Comparison of ENCODE assay signal across 13 cellular contexts in genomic region chr9:34254966-34255825, GRCh38.
DNase-seq lines count a peak whose midpoint lies in the region; ATAC-seq and TF ChIP-seq lines count a peak whose summit lies in the region.
"Had no signal": no experiment of that assay in that cellular context is flagged by ENCODE, and none has a peak within 500 bp of the region (broad histone marks: within the 10 kb centered on the region; RNA-seq: fewer than 3 reads in every experiment).

No MANE protein-coding gene starts in this region.

- DNase-seq in AG10803 (ENCODE audit: low read depth) = peak; percentile 41
- DNase-seq in NCI-H226 = peak; percentile 7
- no peak for DNase-seq in choroid plexus epithelial cell (ENCODE audit: low read depth)
- no peak for DNase-seq in omental fat pad (ENCODE audit: low spot score)
- no peak for DNase-seq in NCI-H69 (lab: John Stamatoyannopoulos, UW)
- DNase-seq in GOT3 (lab: John Stamatoyannopoulos, UW) = no peak
- no peak for DNase-seq in LoVo (ENCODE audit: low spot score)
- DNase-seq: activated CD4-positive, alpha-beta T cell treated with anti-CD3 and anti-CD28 coated beads for 4 hours; activated naive CD4-positive, alpha-beta T cell; NCI-H2227 treated with DMSO at 0.1 percent for 48 hours; SHP77 treated with DMSO at 0.1 percent for 48 hours had no signal

- peak; percentile 28 for TF ChIP-seq CTCF in AG10803 (conservative IDR thresholded peaks at IDR 0.05; ENCODE audit: low read length)
- TF ChIP-seq CTCF in choroid plexus epithelial cell (conservative IDR thresholded peaks at IDR 0.05; ENCODE audit: low read depth, low read length) = peak; percentile 15
- TF ChIP-seq CTCF in omental fat pad (IDR thresholded peaks at IDR 0.05) = no peak

- peak; percentile 8 for ATAC-seq in omental fat pad (ENCODE audit: low FRiP score)
- ATAC-seq in GM21360 (IDR thresholded peaks at IDR 0.05; ENCODE audit: unreplicated experiment) = no peak

- H3K4me3 ChIP-seq in AG10803 (ENCODE audit: low read length) (no peak overlapping the region), choroid plexus epithelial cell (ENCODE audit: low read depth, low read length) (no peak overlapping the region)
- H3K4me3 ChIP-seq: pancreas had no signal

Comparison
In these comparisons a context has a peak if more than half of its experiments do, and no peak if none do; other contexts are left out.
1. DNase-seq: peak in AG10803 (single experiment) and NCI-H226 (single experiment); none in choroid plexus epithelial cell (single experiment), omental fat pad (single experiment), NCI-H69 (single experiment), GOT3 (single experiment) and LoVo (single experiment).
2. CTCF ChIP-seq: peak in AG10803 (single experiment) and choroid plexus epithelial cell (single experiment); none in omental fat pad (0 of 3).